Comparison of ENCODE assay signal across 1 cellular context in the genomic region with DNA sequence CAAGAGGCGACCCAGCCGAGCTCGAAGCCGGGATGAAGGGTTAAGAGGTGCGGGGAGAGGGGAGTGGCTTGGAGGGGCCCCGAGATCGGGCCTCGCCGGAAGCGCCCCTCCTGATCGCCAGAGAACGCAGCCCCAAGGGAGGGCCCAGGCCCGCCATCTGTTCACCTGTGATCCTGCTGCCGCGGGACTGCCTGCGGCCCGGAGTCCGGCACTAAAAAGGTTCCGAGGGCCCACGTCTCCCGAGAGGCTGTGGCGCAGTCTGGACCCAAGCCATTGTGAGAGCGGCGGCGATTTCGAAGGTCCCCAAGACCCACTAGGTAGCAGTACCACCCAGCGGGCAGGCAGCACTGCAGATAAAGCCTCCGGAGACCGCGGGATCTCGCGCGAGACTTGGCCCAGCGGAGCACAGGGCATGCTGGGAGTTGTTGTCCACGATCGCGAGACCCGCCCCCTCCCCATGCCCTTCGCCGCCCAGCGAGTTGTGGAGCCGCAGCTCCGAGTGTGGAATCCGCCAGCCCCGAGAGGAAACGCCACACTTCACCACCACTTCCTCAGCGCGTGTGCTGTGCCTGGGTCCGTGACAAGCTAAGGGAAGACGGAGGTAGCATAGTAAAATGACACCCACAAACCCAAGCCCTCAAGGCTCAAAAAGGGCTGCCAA.
TF ChIP-seq lines count a peak whose summit lies in the region.

A gene with protein sequence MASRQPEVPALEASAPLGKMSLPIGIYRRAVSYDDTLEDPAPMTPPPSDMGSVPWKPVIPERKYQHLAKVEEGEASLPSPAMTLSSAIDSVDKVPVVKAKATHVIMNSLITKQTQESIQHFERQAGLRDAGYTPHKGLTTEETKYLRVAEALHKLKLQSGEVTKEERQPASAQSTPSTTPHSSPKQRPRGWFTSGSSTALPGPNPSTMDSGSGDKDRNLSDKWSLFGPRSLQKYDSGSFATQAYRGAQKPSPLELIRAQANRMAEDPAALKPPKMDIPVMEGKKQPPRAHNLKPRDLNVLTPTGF (minus strand): TSS at position 328 of the 661 bp plus-strand sequence. CDS start 2,256 bp downstream, outside the sequence.

TF ChIP-seq in HepG2, 621 proteins besides CTCF, POLR2A, EP300 and RAD21 (continued from another document and continues in another):
- TF ChIP-seq ZNF224 (CRISPR knock-in tag; IDR thresholded peaks at IDR 0.05) (no peak), PAF1 (CRISPR knock-in tag; IDR thresholded peaks at IDR 0.05) (no peak), THAP11 (CRISPR knock-in tag; IDR thresholded peaks at IDR 0.05) (peak; percentile 99), HOXD1 (CRISPR knock-in tag; IDR thresholded peaks at IDR 0.05) (peak; percentile 52; the same call in 1 of the 2 replicates), ZNF432 (CRISPR knock-in tag; IDR thresholded peaks at IDR 0.05; ENCODE audit: borderline replicate concordance) (no peak), ZNF136 (CRISPR knock-in tag; IDR thresholded peaks at IDR 0.05; ENCODE audit: low read depth) (no peak), KIAA2018 (CRISPR knock-in tag; IDR thresholded peaks at IDR 0.05; ENCODE audit: borderline replicate concordance) (no peak), ZNF83 (CRISPR knock-in tag; IDR thresholded peaks at IDR 0.05; ENCODE audit: borderline replicate concordance) (no peak; the same call in 1 of the 2 replicates), BRD4 (CRISPR knock-in tag; IDR thresholded peaks at IDR 0.05) (no peak), NPAS2 (CRISPR knock-in tag; IDR thresholded peaks at IDR 0.05; ENCODE audit: borderline replicate concordance) (no peak), ZNF816 (CRISPR knock-in tag; IDR thresholded peaks at IDR 0.05; ENCODE audit: borderline replicate concordance) (no peak), ELF1 (CRISPR knock-in tag; IDR thresholded peaks at IDR 0.05) (peak; percentile 70), MTA3 (CRISPR knock-in tag; IDR thresholded peaks at IDR 0.05) (no peak), FOXC1 (CRISPR knock-in tag; IDR thresholded peaks at IDR 0.05; ENCODE audit: borderline replicate concordance) (peak; percentile 68; the same call in 1 of the 2 replicates), IRF1 (CRISPR knock-in tag; IDR thresholded peaks at IDR 0.05; ENCODE audit: low read depth) (no peak), ZFP41 (CRISPR knock-in tag; IDR thresholded peaks at IDR 0.05; ENCODE audit: borderline replicate concordance) (no peak), YEATS2 (CRISPR knock-in tag; IDR thresholded peaks at IDR 0.05; ENCODE audit: borderline replicate concordance) (peak; percentile 93), THAP9 (CRISPR knock-in tag; IDR thresholded peaks at IDR 0.05; ENCODE audit: borderline replicate concordance) (peak; percentile 92; the same call in 1 of the 2 replicates), ZNF557 (CRISPR knock-in tag; IDR thresholded peaks at IDR 0.05) (no peak), GFI1 (CRISPR knock-in tag; IDR thresholded peaks at IDR 0.05; ENCODE audit: borderline replicate concordance) (no peak)
- TF ChIP-seq, protein P1, sequence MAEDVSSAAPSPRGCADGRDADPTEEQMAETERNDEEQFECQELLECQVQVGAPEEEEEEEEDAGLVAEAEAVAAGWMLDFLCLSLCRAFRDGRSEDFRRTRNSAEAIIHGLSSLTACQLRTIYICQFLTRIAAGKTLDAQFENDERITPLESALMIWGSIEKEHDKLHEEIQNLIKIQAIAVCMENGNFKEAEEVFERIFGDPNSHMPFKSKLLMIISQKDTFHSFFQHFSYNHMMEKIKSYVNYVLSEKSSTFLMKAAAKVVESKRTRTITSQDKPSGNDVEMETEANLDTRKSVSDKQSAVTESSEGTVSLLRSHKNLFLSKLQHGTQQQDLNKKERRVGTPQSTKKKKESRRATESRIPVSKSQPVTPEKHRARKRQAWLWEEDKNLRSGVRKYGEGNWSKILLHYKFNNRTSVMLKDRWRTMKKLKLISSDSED (CRISPR knock-in tag; IDR thresholded peaks at IDR 0.05) = no peak
- TF ChIP-seq, protein P2, sequence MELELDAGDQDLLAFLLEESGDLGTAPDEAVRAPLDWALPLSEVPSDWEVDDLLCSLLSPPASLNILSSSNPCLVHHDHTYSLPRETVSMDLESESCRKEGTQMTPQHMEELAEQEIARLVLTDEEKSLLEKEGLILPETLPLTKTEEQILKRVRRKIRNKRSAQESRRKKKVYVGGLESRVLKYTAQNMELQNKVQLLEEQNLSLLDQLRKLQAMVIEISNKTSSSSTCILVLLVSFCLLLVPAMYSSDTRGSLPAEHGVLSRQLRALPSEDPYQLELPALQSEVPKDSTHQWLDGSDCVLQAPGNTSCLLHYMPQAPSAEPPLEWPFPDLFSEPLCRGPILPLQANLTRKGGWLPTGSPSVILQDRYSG (CRISPR knock-in tag; IDR thresholded peaks at IDR 0.05) = no peak
- TF ChIP-seq, protein P3, sequence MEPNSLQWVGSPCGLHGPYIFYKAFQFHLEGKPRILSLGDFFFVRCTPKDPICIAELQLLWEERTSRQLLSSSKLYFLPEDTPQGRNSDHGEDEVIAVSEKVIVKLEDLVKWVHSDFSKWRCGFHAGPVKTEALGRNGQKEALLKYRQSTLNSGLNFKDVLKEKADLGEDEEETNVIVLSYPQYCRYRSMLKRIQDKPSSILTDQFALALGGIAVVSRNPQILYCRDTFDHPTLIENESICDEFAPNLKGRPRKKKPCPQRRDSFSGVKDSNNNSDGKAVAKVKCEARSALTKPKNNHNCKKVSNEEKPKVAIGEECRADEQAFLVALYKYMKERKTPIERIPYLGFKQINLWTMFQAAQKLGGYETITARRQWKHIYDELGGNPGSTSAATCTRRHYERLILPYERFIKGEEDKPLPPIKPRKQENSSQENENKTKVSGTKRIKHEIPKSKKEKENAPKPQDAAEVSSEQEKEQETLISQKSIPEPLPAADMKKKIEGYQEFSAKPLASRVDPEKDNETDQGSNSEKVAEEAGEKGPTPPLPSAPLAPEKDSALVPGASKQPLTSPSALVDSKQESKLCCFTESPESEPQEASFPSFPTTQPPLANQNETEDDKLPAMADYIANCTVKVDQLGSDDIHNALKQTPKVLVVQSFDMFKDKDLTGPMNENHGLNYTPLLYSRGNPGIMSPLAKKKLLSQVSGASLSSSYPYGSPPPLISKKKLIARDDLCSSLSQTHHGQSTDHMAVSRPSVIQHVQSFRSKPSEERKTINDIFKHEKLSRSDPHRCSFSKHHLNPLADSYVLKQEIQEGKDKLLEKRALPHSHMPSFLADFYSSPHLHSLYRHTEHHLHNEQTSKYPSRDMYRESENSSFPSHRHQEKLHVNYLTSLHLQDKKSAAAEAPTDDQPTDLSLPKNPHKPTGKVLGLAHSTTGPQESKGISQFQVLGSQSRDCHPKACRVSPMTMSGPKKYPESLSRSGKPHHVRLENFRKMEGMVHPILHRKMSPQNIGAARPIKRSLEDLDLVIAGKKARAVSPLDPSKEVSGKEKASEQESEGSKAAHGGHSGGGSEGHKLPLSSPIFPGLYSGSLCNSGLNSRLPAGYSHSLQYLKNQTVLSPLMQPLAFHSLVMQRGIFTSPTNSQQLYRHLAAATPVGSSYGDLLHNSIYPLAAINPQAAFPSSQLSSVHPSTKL (CRISPR knock-in tag; IDR thresholded peaks at IDR 0.05) = peak; percentile 58
- TF ChIP-seq, protein P4, sequence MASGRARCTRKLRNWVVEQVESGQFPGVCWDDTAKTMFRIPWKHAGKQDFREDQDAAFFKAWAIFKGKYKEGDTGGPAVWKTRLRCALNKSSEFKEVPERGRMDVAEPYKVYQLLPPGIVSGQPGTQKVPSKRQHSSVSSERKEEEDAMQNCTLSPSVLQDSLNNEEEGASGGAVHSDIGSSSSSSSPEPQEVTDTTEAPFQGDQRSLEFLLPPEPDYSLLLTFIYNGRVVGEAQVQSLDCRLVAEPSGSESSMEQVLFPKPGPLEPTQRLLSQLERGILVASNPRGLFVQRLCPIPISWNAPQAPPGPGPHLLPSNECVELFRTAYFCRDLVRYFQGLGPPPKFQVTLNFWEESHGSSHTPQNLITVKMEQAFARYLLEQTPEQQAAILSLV (CRISPR knock-in tag; IDR thresholded peaks at IDR 0.05; ENCODE audit: borderline replicate concordance) = peak; percentile 83; the same call in 1 of the 2 replicates
- TF ChIP-seq, protein P5, sequence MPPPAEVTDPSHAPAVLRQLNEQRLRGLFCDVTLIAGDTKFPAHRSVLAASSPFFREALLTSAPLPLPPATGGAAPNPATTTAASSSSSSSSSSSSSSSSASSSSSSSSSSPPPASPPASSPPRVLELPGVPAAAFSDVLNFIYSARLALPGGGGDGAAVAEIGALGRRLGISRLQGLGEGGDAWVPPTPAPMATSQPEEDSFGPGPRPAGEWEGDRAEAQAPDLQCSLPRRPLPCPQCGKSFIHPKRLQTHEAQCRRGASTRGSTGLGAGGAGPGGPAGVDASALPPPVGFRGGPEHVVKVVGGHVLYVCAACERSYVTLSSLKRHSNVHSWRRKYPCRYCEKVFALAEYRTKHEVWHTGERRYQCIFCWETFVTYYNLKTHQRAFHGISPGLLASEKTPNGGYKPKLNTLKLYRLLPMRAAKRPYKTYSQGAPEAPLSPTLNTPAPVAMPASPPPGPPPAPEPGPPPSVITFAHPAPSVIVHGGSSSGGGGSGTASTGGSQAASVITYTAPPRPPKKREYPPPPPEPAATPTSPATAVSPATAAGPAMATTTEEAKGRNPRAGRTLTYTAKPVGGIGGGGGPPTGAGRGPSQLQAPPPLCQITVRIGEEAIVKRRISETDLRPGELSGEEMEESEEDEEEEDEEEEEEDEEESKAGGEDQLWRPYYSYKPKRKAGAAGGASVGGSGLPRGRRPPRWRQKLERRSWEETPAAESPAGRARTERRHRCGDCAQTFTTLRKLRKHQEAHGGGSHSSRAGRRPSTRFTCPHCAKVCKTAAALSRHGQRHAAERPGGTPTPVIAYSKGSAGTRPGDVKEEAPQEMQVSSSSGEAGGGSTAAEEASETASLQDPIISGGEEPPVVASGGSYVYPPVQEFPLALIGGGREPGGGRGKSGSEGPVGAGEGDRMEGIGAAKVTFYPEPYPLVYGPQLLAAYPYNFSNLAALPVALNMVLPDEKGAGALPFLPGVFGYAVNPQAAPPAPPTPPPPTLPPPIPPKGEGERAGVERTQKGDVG (CRISPR knock-in tag; IDR thresholded peaks at IDR 0.05; ENCODE audit: borderline replicate concordance) = peak; percentile 87; the same call in 1 of the 2 replicates
